Comparison of ENCODE assay signal across 21 cellular contexts in the genomic region with DNA sequence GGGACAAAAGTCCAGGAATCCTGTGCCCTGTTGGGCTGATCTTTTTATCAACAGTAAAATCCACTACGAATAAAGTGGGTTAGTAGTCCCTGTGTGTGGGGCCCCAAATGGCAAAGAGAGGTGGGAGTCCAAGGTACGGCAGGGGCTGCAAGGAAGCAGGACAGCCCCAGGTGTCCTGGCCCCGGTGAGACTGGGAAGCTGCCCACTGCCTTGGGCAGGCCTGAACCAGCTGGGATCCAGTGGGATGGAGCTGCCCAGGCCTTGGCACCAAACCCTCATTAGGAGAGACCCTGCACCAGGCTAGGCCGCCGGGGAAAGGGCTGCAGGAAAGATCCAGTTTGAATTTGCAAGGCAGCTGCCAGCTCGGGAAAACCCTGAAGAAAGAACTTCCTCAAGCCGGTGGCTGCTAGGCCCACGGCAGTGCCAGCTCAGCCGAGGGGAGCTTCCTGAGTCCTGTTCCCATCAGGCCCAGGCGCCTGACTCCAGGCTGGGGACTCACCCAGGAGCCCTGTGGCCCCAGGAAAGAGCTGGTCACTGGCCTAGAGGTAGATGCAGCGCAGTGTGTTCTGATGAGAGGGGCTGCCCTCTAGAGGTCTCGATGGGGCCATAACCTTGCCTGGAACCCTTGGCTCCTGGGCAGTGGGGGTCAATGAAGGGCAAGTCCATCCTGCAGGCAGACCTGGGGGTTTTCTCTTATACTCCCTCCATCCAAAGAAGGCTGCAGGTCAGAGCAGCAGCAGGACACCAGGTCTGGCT. TPM values are rescaled to one million over a fixed set of nuclear protein-coding genes. Genes with fewer than 3 reads are reported as not detected.
DNase-seq lines count a peak whose midpoint lies in the region; ATAC-seq and TF ChIP-seq lines count a peak whose summit lies in the region.
"Had no signal": no experiment of that assay in that cellular context is flagged by ENCODE, and none has a peak within 500 bp of the region (broad histone marks: within the 10 kb centered on the region; RNA-seq: fewer than 3 reads in every experiment).

No MANE protein-coding gene starts in this region.

- H3K27me3 ChIP-seq in PC-3 (ENCODE audit: low read length) (no peaks in the 10 kb centered on the region), skeletal muscle tissue (ENCODE audit: control insufficient read depth in 3 of 3, insufficient read depth in 3 of 3, low read length in 3 of 3) (no peaks in the 10 kb centered on the region)

- H3F3A ChIP-seq in PC-3 (ENCODE audit: low read length, unreplicated experiment): no peaks in the 10 kb centered on the region

- H3K4me1 Mint-ChIP-seq in activated CD4-positive, alpha-beta T cell treated with anti-CD3 and anti-CD28 coated beads, Interleukin-2, amount 10 ng/mL, durations not matched to agents 7 days and 5 days: peaks cover 11% of the 10 kb centered on the region
- H3K4me1 Mint-ChIP-seq in glutamatergic neuron (ENCODE audit: low read depth, unreplicated experiment): peaks cover 4% of the 10 kb centered on the region
- H3K4me1 Mint-ChIP-seq in activated T-helper 2 cell treated with anti-CD3 and anti-CD28 coated beads, Interferon-gamma antibody, Interleukin-2, Interleukin-4, amounts not matched to agents 10 μg/mL and 5 μg/mL and 100 μg/mL, durations not matched to agents 14 hours and 24 hours and 36 hours (ENCODE audit: low read depth): peaks cover 7% of the 10 kb centered on the region

- H3K9ac ChIP-seq in PC-3 (ENCODE audit: low read length) (no peak overlapping the region), skeletal muscle tissue (ENCODE audit: low read depth in 1 of 3, low read length in 3 of 3) (peak overlapping the region in 2 of 3 donors; percentile 32 to 72)

- H3K27ac ChIP-seq in PC-3 (ENCODE audit: low read length): no peak overlapping the region
- no peak overlapping the region for H3K27ac ChIP-seq in skeletal muscle tissue (ENCODE audit: low read depth, low read length)

- no peaks in the 10 kb centered on the region for H3K36me3 Mint-ChIP-seq in activated CD4-positive, alpha-beta T cell treated with anti-CD3 and anti-CD28 coated beads, Interleukin-2, amount 10 ng/mL, durations not matched to agents 7 days and 5 days (ENCODE audit: low read depth)
- no peaks in the 10 kb centered on the region for H3K36me3 Mint-ChIP-seq in glutamatergic neuron (ENCODE audit: unreplicated experiment)
- H3K36me3 Mint-ChIP-seq in activated T-helper 2 cell treated with anti-CD3 and anti-CD28 coated beads, Interferon-gamma antibody, Interleukin-2, Interleukin-4, amounts not matched to agents 10 μg/mL and 5 μg/mL and 100 μg/mL, durations not matched to agents 14 hours and 24 hours and 36 hours (ENCODE audit: low read depth): no peaks in the 10 kb centered on the region
- H3K36me3 Mint-ChIP-seq: CD8-positive, alpha-beta memory T cell; mesothelial cell of epicardium; stimulated activated naive B cell treated with anti-CD40 and anti-IgM and Interleukin-4, amounts not matched to agents 10 μg/mL and 1 μg/mL and 100 μg/mL, for 72 hours had no signal

- H3K9me3 ChIP-seq in PC-3 (ENCODE audit: low read length): no peaks in the 10 kb centered on the region
- H3K9me3 ChIP-seq in skeletal muscle tissue (ENCODE audit: control insufficient read depth in 3 of 3, low read length in 3 of 3): no peaks in the 10 kb centered on the region

- H3K4me3 Mint-ChIP-seq in activated CD4-positive, alpha-beta T cell treated with anti-CD3 and anti-CD28 coated beads, Interleukin-2, amount 10 ng/mL, durations not matched to agents 7 days and 5 days: no peak overlapping the region
- H3K4me3 Mint-ChIP-seq in glutamatergic neuron (ENCODE audit: unreplicated experiment): no peak overlapping the region
- no peak overlapping the region for H3K4me3 Mint-ChIP-seq in activated T-helper 2 cell treated with anti-CD3 and anti-CD28 coated beads, Interferon-gamma antibody, Interleukin-2, Interleukin-4, amounts not matched to agents 10 μg/mL and 5 μg/mL and 100 μg/mL, durations not matched to agents 14 hours and 24 hours and 36 hours (ENCODE audit: low read depth)
- H3K4me3 Mint-ChIP-seq: CD8-positive, alpha-beta memory T cell; mesothelial cell of epicardium; stimulated activated naive B cell treated with anti-CD40 and anti-IgM and Interleukin-4, amounts not matched to agents 10 μg/mL and 1 μg/mL and 100 μg/mL, for 72 hours had no signal

- intact Hi-C loops in PC-3 (cut with micrococcal nuclease): no loop called here
- intact Hi-C loops in activated T-helper 2 cell treated with anti-CD3 and anti-CD28 coated beads, Interferon-gamma antibody, Interleukin-2, Interleukin-4, amounts not matched to agents 10 μg/mL and 5 μg/mL and 100 μg/mL, durations not matched to agents 14 hours and 24 hours and 36 hours (cut with micrococcal nuclease): no loop called here

- H4K20me1 ChIP-seq in PC-3 (ENCODE audit: low read length): no peaks in the 10 kb centered on the region

- H3K4me1 ChIP-seq in PC-3 (ENCODE audit: insufficient read depth, low read length) (peaks cover 3% of the 10 kb centered on the region; the same call in 1 of the 2 replicates), skeletal muscle tissue (ENCODE audit: control insufficient read depth in 3 of 3, insufficient read depth in 3 of 3, low read length in 3 of 3) (peaks cover 16 to 37% (median 26%) of the 10 kb centered on the region in 3 donors)

- H3K9me2 ChIP-seq in PC-3 (replicated peaks; ENCODE audit: low read length): no peaks in the 10 kb centered on the region

- H3K4me2 ChIP-seq in PC-3 (ENCODE audit: low read length): no peak overlapping the region

- BruUV-seq in PC-3 (replicated peaks; lab: Mats Ljungman, UMichigan): no TSS peak

- no peaks in the 10 kb centered on the region for H3K79me2 ChIP-seq in PC-3 (ENCODE audit: low read length)

- no peak overlapping the region for H2AFZ ChIP-seq in PC-3 (ENCODE audit: low read length)

- POLR2A ChIA-PET in activated CD4-positive, alpha-beta T cell treated with anti-CD3 and anti-CD28 coated beads, Interleukin-2, amount 10 ng/mL, durations not matched to agents 7 days and 5 days (lab: Charles Lee): interaction anchor here (0.6 kb wide), 1 partner anchor 18 kb away, joined by 3 read pairs; no protein-coding TSS in a partner anchor
- POLR2A ChIA-PET in PC-3 (lab: Charles Lee; ENCODE audit: unreplicated experiment): no interaction called here

- ATAC-seq in PC-3 (no peak), HG02884 (IDR thresholded peaks at IDR 0.05; ENCODE audit: unreplicated experiment) (no peak)
- ATAC-seq: stimulated activated naive B cell treated with anti-CD40 and anti-IgM and Interleukin-4, amounts not matched to agents 10 μg/mL and 1 μg/mL and 100 μg/mL, for 72 hours had no signal

- peak overlapping the region; percentile 72 for H3K27ac Mint-ChIP-seq in activated CD4-positive, alpha-beta T cell treated with anti-CD3 and anti-CD28 coated beads, Interleukin-2, amount 10 ng/mL, durations not matched to agents 7 days and 5 days
- H3K27ac Mint-ChIP-seq in glutamatergic neuron (ENCODE audit: unreplicated experiment): no peak overlapping the region
- H3K27ac Mint-ChIP-seq in activated T-helper 2 cell treated with anti-CD3 and anti-CD28 coated beads, Interferon-gamma antibody, Interleukin-2, Interleukin-4, amounts not matched to agents 10 μg/mL and 5 μg/mL and 100 μg/mL, durations not matched to agents 14 hours and 24 hours and 36 hours: no peak overlapping the region
- H3K27ac Mint-ChIP-seq: mesothelial cell of epicardium; stimulated activated naive B cell treated with anti-CD40 and anti-IgM and Interleukin-4, amounts not matched to agents 10 μg/mL and 1 μg/mL and 100 μg/mL, for 72 hours had no signal

- H3K36me3 ChIP-seq in PC-3 (ENCODE audit: low read depth, low read length): no peaks in the 10 kb centered on the region
- peaks cover 10 to 24% (median 11%) of the 10 kb centered on the region in 3 donors for H3K36me3 ChIP-seq in skeletal muscle tissue (ENCODE audit: control insufficient read depth in 3 of 3, insufficient read depth in 3 of 3, low read length in 3 of 3)

- H3K9me3 Mint-ChIP-seq in activated CD4-positive, alpha-beta T cell treated with anti-CD3 and anti-CD28 coated beads, Interleukin-2, amount 10 ng/mL, durations not matched to agents 7 days and 5 days: no peaks in the 10 kb centered on the region
- peaks cover 11% of the 10 kb centered on the region for H3K9me3 Mint-ChIP-seq in glutamatergic neuron (ENCODE audit: unreplicated experiment)
- H3K9me3 Mint-ChIP-seq in activated T-helper 2 cell treated with anti-CD3 and anti-CD28 coated beads, Interferon-gamma antibody, Interleukin-2, Interleukin-4, amounts not matched to agents 10 μg/mL and 5 μg/mL and 100 μg/mL, durations not matched to agents 14 hours and 24 hours and 36 hours: no peaks in the 10 kb centered on the region
- H3K9me3 Mint-ChIP-seq: CD8-positive, alpha-beta memory T cell; mesothelial cell of epicardium; stimulated activated naive B cell treated with anti-CD40 and anti-IgM and Interleukin-4, amounts not matched to agents 10 μg/mL and 1 μg/mL and 100 μg/mL, for 72 hours had no signal

- H3K27me3 Mint-ChIP-seq in activated CD4-positive, alpha-beta T cell treated with anti-CD3 and anti-CD28 coated beads, Interleukin-2, amount 10 ng/mL, durations not matched to agents 7 days and 5 days: peaks cover 10% of the 10 kb centered on the region
- peaks cover 8% of the 10 kb centered on the region for H3K27me3 Mint-ChIP-seq in glutamatergic neuron (ENCODE audit: unreplicated experiment)
- H3K27me3 Mint-ChIP-seq in activated T-helper 2 cell treated with anti-CD3 and anti-CD28 coated beads, Interferon-gamma antibody, Interleukin-2, Interleukin-4, amounts not matched to agents 10 μg/mL and 5 μg/mL and 100 μg/mL, durations not matched to agents 14 hours and 24 hours and 36 hours (ENCODE audit: low read depth): peaks cover 7% of the 10 kb centered on the region

- DNase-seq in activated CD4-positive, alpha-beta T cell treated with anti-CD3 and anti-CD28 coated beads, Interleukin-2, amount 10 ng/mL, durations not matched to agents 7 days and 5 days: no peak
- no peak for DNase-seq in activated CD4-positive, alpha-beta T cell treated with anti-CD3 and anti-CD28 coated beads for 4 hours
- DNase-seq in PC-3 (no peak), epithelial cell of proximal tubule (ENCODE audit: low read depth) (no peak), glutamatergic neuron (no peak)
- no peak for DNase-seq in activated T-helper 2 cell treated with anti-CD3 and anti-CD28 coated beads, Interferon-gamma antibody, Interleukin-2, Interleukin-4, amounts not matched to agents 10 μg/mL and 5 μg/mL and 100 μg/mL, durations not matched to agents 14 hours and 24 hours and 36 hours (ENCODE audit: low spot score)
- DNase-seq: activated CD4-positive, alpha-beta T cell treated with anti-CD3 and anti-CD28 coated beads, Interleukin-2, amount 50 U/mL, for 48 hours; CD8-positive, alpha-beta memory T cell; effector CD4-positive, alpha-beta T cell; Karpas-422; NCI-H2029 treated with DMSO at 0.1 percent for 48 hours; SIG-M5; stimulated activated naive B cell treated with anti-CD40 and anti-IgM and Interleukin-4, amounts not matched to agents 10 μg/mL and 1 μg/mL and 100 μg/mL, for 72 hours; T-helper 9 cell had no signal

- 0 out of 2 replicates have a peak, but pooled peaks have one; percentile 9 for TF ChIP-seq CTCF in PC-3 (conservative IDR thresholded peaks at IDR 0.05; ENCODE audit: low read depth, low read length)
- TF ChIP-seq CTCF in epithelial cell of proximal tubule (conservative IDR thresholded peaks at IDR 0.05; ENCODE audit: low read depth, low read length): peak; percentile 19
- TF ChIP-seq CTCF in glutamatergic neuron (IDR thresholded peaks at IDR 0.05; ENCODE audit: partially characterized antibody, unreplicated experiment): no peak

- H3K4me3 ChIP-seq in PC-3 (ENCODE audit: low read length) (no peak overlapping the region), epithelial cell of proximal tubule (ENCODE audit: low read depth, low read length) (no peak overlapping the region), skeletal muscle tissue (ENCODE audit: low read length in 3 of 3) (no peak overlapping the region)

- CTCF ChIA-PET in activated CD4-positive, alpha-beta T cell treated with anti-CD3 and anti-CD28 coated beads, Interleukin-2, amount 10 ng/mL, durations not matched to agents 7 days and 5 days (lab: Charles Lee): interaction anchor here (0.6 to 17.4 kb wide), 5 partner anchors 10 to 84 kb away, joined by 3 to 175 read pairs (median 4); no protein-coding TSS in a partner anchor
- CTCF ChIA-PET in PC-3 (lab: Charles Lee): no interaction called here

RNA-seq across cellular contexts. Expression of a gene that starts 14.4 kb away (rescaled TPM):
- total RNA-seq in activated CD4-positive, alpha-beta T cell treated with anti-CD3 and anti-CD28 coated beads, Interleukin-2, amount 10 ng/mL, durations not matched to agents 7 days and 5 days: 100 to 1,000 TPM; 489 to 524 TPM
- total RNA-seq in PC-3 (2014; rRNA removed): 221 and 254 TPM in 2 replicates
- 263 and 264 TPM in 2 replicates for total RNA-seq in epithelial cell of proximal tubule
- total RNA-seq in skeletal muscle tissue: 78.8 TPM
- total RNA-seq in glutamatergic neuron (ENCODE audit: unreplicated experiment): 297 TPM
- 267 and 269 TPM in 2 replicates for total RNA-seq in activated T-helper 2 cell treated with anti-CD3 and anti-CD28 coated beads, Interferon-gamma antibody, Interleukin-2, Interleukin-4, amounts not matched to agents 10 μg/mL and 5 μg/mL and 100 μg/mL, durations not matched to agents 14 hours and 24 hours and 36 hours

RNA-seq across cellular contexts. Expression of a gene that starts 16.5 kb away (rescaled TPM):
- total RNA-seq in activated CD4-positive, alpha-beta T cell treated with anti-CD3 and anti-CD28 coated beads, Interleukin-2, amount 10 ng/mL, durations not matched to agents 7 days and 5 days: not detected
- total RNA-seq in PC-3 (2014; rRNA removed): 0.17 and 3.3 TPM in 2 replicates
- total RNA-seq in epithelial cell of proximal tubule: not detected in 2 replicates
- 0.52 TPM for total RNA-seq in skeletal muscle tissue
- not detected for total RNA-seq in glutamatergic neuron (ENCODE audit: unreplicated experiment)
- total RNA-seq in activated T-helper 2 cell treated with anti-CD3 and anti-CD28 coated beads, Interferon-gamma antibody, Interleukin-2, Interleukin-4, amounts not matched to agents 10 μg/mL and 5 μg/mL and 100 μg/mL, durations not matched to agents 14 hours and 24 hours and 36 hours: not detected in 2 replicates
- total RNA-seq: A673; CD8-positive, alpha-beta memory T cell; fibroblast of villous mesenchyme; H4 had no signal

RNA-seq across cellular contexts. Expression of a gene that starts 30.2 kb away (rescaled TPM):
- total RNA-seq in activated CD4-positive, alpha-beta T cell treated with anti-CD3 and anti-CD28 coated beads, Interleukin-2, amount 10 ng/mL, durations not matched to agents 7 days and 5 days: not detected
- total RNA-seq in PC-3 (2014; rRNA removed): 0.22 TPM in 1 of 2 replicates, not detected in the other
- not detected in 2 replicates for total RNA-seq in epithelial cell of proximal tubule
- not detected for total RNA-seq in skeletal muscle tissue
- not detected for total RNA-seq in glutamatergic neuron (ENCODE audit: unreplicated experiment)
- not detected in 2 replicates for total RNA-seq in activated T-helper 2 cell treated with anti-CD3 and anti-CD28 coated beads, Interferon-gamma antibody, Interleukin-2, Interleukin-4, amounts not matched to agents 10 μg/mL and 5 μg/mL and 100 μg/mL, durations not matched to agents 14 hours and 24 hours and 36 hours
- total RNA-seq: A673; CD8-positive, alpha-beta memory T cell; fibroblast of villous mesenchyme; H4; urinary bladder had no signal

RNA-seq across cellular contexts. Expression of a gene that starts 47.4 kb away (rescaled TPM):
- under 1 TPM; 0.37 to 0.60 TPM for total RNA-seq in activated CD4-positive, alpha-beta T cell treated with anti-CD3 and anti-CD28 coated beads, Interleukin-2, amount 10 ng/mL, durations not matched to agents 7 days and 5 days
- 40.1 and 63.9 TPM in 2 replicates for total RNA-seq in PC-3 (2014; rRNA removed)
- 4.6 and 29.5 TPM in 2 replicates for total RNA-seq in epithelial cell of proximal tubule
- total RNA-seq in skeletal muscle tissue: 19.8 TPM
- 5.4 TPM for total RNA-seq in glutamatergic neuron (ENCODE audit: unreplicated experiment)
- 0.30 and 0.68 TPM in 2 replicates for total RNA-seq in activated T-helper 2 cell treated with anti-CD3 and anti-CD28 coated beads, Interferon-gamma antibody, Interleukin-2, Interleukin-4, amounts not matched to agents 10 μg/mL and 5 μg/mL and 100 μg/mL, durations not matched to agents 14 hours and 24 hours and 36 hours

RNA-seq across cellular contexts. Expression of a gene that starts 57.3 kb away (rescaled TPM):
- not detected for total RNA-seq in activated CD4-positive, alpha-beta T cell treated with anti-CD3 and anti-CD28 coated beads, Interleukin-2, amount 10 ng/mL, durations not matched to agents 7 days and 5 days
- not detected in 2 replicates for total RNA-seq in PC-3 (2014; rRNA removed)
- not detected in 2 replicates for total RNA-seq in epithelial cell of proximal tubule
- total RNA-seq in skeletal muscle tissue: 15.1 TPM
- not detected for total RNA-seq in glutamatergic neuron (ENCODE audit: unreplicated experiment)
- not detected in 2 replicates for total RNA-seq in activated T-helper 2 cell treated with anti-CD3 and anti-CD28 coated beads, Interferon-gamma antibody, Interleukin-2, Interleukin-4, amounts not matched to agents 10 μg/mL and 5 μg/mL and 100 μg/mL, durations not matched to agents 14 hours and 24 hours and 36 hours
- total RNA-seq: A673; CD8-positive, alpha-beta memory T cell; fibroblast of villous mesenchyme; H4 had no signal
